8 cellular contexts compared by ENCODE assay signal in genomic region chr17:17692353-17693252, GRCh38. TPM values are rescaled to one million over a fixed set of nuclear protein-coding genes. Genes with fewer than 3 reads are reported as not detected.
A peak's percentile ranks its signal among the peaks of the same experiment; 100 is the strongest.
DNase-seq lines count a peak whose midpoint lies in the region; TF ChIP-seq lines count a peak whose summit lies in the region.

No MANE protein-coding gene starts in this region.

- no peak for TF ChIP-seq POLR2A in esophagus squamous epithelium (IDR thresholded peaks at IDR 0.05)

- H3K9me3 ChIP-seq in esophagus squamous epithelium (no peaks in the 10 kb centered on the region), skeletal muscle tissue (ENCODE audit: control insufficient read depth in 3 of 3, low read length in 3 of 3) (no peaks in the 10 kb centered on the region)

- H3K27me3 ChIP-seq in esophagus squamous epithelium (no peaks in the 10 kb centered on the region), skeletal muscle tissue (ENCODE audit: control insufficient read depth in 3 of 3, insufficient read depth in 3 of 3, low read length in 3 of 3) (no peaks in the 10 kb centered on the region), H7 (ENCODE audit: control insufficient read depth, insufficient read depth, low read length) (peaks cover 52% of the 10 kb centered on the region)

- intact Hi-C loops in esophagus squamous epithelium (cut with DNase I): no loop called here

- peak overlapping the region; percentile 98 to 99 (median 98) for H3K27ac ChIP-seq in esophagus squamous epithelium
- peak overlapping the region; percentile 94 for H3K27ac ChIP-seq in skeletal muscle tissue (ENCODE audit: low read depth, low read length)

- peaks cover 53 to 97% (median 68%) of the 10 kb centered on the region in 3 donors for H3K4me1 ChIP-seq in esophagus squamous epithelium
- peaks cover 57 to 62% (median 60%) of the 10 kb centered on the region in 3 donors for H3K4me1 ChIP-seq in skeletal muscle tissue (ENCODE audit: control insufficient read depth in 3 of 3, insufficient read depth in 3 of 3, low read length in 3 of 3)

- peak overlapping the region in 1 of 3 donors; percentile 45 for H3K9ac ChIP-seq in skeletal muscle tissue (ENCODE audit: low read depth in 1 of 3, low read length in 3 of 3)

- DNase-seq in DMS53 (lab: John Stamatoyannopoulos, UW) (peak; percentile 38), DMS53 treated with DMSO at 0.1 percent for 48 hours (lab: John Stamatoyannopoulos, UW; ENCODE audit: unreplicated experiment) (no peak), SHP77 (lab: John Stamatoyannopoulos, UW) (peak; percentile 68 to 75), esophagus squamous epithelium (lab: John Stamatoyannopoulos, UW) (no peak), epidermal melanocyte (ENCODE audit: insufficient read length, low spot score) (no peak), NCI-H2029 (lab: John Stamatoyannopoulos, UW) (no peak), H7 (no peak)

- no peak for TF ChIP-seq CTCF in esophagus squamous epithelium (IDR thresholded peaks at IDR 0.05)

- H3K4me3 ChIP-seq in esophagus squamous epithelium: no peak overlapping the region
- H3K4me3 ChIP-seq in skeletal muscle tissue (ENCODE audit: low read length in 3 of 3): no peak overlapping the region
- H3K4me3 ChIP-seq in H7 (ENCODE audit: insufficient read depth, low read depth, low read length): no peak overlapping the region

- 53 to 60% methylated on average over 5 to 7 of the region's 9 CpGs for WGBS in esophagus squamous epithelium, 2 donors

- H3K36me3 ChIP-seq in esophagus squamous epithelium: no peaks in the 10 kb centered on the region
- no peaks in the 10 kb centered on the region for H3K36me3 ChIP-seq in skeletal muscle tissue (ENCODE audit: control insufficient read depth in 3 of 3, insufficient read depth in 3 of 3, low read length in 3 of 3)
- H3K36me3 ChIP-seq in H7 (replicated peaks; ENCODE audit: control insufficient read depth, insufficient read depth, low read length): no peaks in the 10 kb centered on the region

RNA-seq across cellular contexts. Expression of gene RAI1, which starts 11.3 kb away (rescaled TPM):
- 10 to 100 TPM; 17.0 to 36.3 (median 22.3) TPM for total RNA-seq in esophagus squamous epithelium
- 3.1 TPM for total RNA-seq in skeletal muscle tissue
- total RNA-seq in H7 (2014; rRNA removed; shearing (Covaris generic)): 11.3 and 13.7 TPM in 2 replicates

Comparison
In these comparisons a context has a peak if more than half of its experiments do, and no peak if none do; other contexts are left out.
1. DNase-seq: peak in DMS53 (single experiment) and SHP77 (2 of 2); none in DMS53 treated with DMSO at 0.1 percent for 48 hours (single experiment), esophagus squamous epithelium (single experiment), epidermal melanocyte (single experiment), NCI-H2029 (single experiment) and H7 (single experiment).